ENCODE assay signal across 8 cellular contexts in the genomic region with DNA sequence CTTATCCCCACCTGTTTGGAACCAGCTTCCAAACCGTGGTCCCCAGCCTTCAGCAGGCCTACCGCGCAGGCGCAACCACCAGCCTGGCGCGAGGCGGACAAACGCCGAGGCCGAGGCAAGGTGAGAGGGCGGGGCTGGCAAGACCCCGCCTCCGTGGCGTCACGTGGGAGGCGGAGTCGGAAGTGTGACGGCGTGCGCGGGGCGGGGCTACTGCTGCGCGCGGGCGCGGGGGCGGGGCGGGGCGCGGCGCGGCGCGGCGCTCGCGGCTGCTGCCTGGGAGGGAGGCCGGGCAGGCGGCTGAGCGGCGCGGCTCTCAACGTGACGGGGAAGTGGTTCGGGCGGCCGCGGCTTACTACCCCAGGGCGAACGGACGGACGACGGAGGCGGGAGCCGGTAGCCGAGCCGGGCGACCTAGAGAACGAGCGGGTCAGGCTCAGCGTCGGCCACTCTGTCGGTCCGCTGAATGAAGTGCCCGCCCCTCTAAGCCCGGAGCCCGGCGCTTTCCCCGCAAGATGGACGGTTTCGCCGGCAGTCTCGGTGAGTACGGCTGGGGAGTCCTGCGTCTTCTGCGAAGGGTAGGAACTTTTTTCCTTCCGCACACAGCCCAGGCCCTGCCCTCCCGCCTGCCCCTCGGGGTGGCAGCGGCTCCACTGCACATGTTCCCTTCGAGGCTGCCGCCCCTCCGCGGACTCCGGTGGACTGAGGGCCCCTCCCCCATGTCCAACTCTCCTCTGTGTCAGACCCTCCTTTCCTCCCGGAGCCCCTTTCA. TPM values are rescaled to one million over a fixed set of nuclear protein-coding genes. Genes with fewer than 3 reads are reported as not detected.
A peak's percentile ranks its signal among the peaks of the same experiment; 100 is the strongest.
DNase-seq lines count a peak whose midpoint lies in the region; ATAC-seq and TF ChIP-seq lines count a peak whose summit lies in the region.

A gene with protein sequence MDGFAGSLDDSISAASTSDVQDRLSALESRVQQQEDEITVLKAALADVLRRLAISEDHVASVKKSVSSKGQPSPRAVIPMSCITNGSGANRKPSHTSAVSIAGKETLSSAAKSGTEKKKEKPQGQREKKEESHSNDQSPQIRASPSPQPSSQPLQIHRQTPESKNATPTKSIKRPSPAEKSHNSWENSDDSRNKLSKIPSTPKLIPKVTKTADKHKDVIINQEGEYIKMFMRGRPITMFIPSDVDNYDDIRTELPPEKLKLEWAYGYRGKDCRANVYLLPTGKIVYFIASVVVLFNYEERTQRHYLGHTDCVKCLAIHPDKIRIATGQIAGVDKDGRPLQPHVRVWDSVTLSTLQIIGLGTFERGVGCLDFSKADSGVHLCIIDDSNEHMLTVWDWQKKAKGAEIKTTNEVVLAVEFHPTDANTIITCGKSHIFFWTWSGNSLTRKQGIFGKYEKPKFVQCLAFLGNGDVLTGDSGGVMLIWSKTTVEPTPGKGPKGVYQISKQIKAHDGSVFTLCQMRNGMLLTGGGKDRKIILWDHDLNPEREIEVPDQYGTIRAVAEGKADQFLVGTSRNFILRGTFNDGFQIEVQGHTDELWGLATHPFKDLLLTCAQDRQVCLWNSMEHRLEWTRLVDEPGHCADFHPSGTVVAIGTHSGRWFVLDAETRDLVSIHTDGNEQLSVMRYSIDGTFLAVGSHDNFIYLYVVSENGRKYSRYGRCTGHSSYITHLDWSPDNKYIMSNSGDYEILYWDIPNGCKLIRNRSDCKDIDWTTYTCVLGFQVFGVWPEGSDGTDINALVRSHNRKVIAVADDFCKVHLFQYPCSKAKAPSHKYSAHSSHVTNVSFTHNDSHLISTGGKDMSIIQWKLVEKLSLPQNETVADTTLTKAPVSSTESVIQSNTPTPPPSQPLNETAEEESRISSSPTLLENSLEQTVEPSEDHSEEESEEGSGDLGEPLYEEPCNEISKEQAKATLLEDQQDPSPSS (plus strand): TSS at position 254 of the 769 bp plus-strand sequence. CDS start 259 bp downstream, at position 513.

- H3K36me3 Mint-ChIP-seq in activated T-cell treated with anti-CD3 and anti-CD28 coated beads, Interleukin-2, amount 50 U/mL, for 24 hours (ENCODE audit: low read depth), result peaks cover 8% of the 10 kb centered on the region

- peak; percentile 47 for DNase-seq in DMS114 treated with DMSO at 0.1 percent for 48 hours (lab: John Stamatoyannopoulos, UW; ENCODE audit: unreplicated experiment)
- DNase-seq in activated T-cell treated with anti-CD3 and anti-CD28 coated beads, Interleukin-2, amount 50 U/mL, for 24 hours, result peak; percentile 98
- peak; percentile 87 to 89 for DNase-seq in stimulated activated CD8-positive, alpha-beta memory T cell treated with anti-CD3 and anti-CD28 coated beads, Interleukin-7, amount 100 ng/mL, for 1 hour (ENCODE audit: low read depth in 2 of 2)

- H3K9me3 ChIP-seq in muscle layer of colon (ENCODE audit: low read length), result no peaks in the 10 kb centered on the region

- H3K4me3 Mint-ChIP-seq in activated T-cell treated with anti-CD3 and anti-CD28 coated beads, Interleukin-2, amount 50 U/mL, for 24 hours, result no peak within 1 kb of the TSS

- H3K9ac ChIP-seq in muscle layer of colon (ENCODE audit: low read length), result peak within 1 kb of the TSS; percentile 66

- H3K4me3 ChIP-seq in muscle layer of colon (ENCODE audit: low read depth in 1 of 2, low read length in 2 of 2), result peak within 1 kb of the TSS; percentile 82 to 85

- H3K27me3 Mint-ChIP-seq in activated T-cell treated with anti-CD3 and anti-CD28 coated beads, Interleukin-2, amount 50 U/mL, for 24 hours, result no peaks in the 10 kb centered on the region

- H3K27ac ChIP-seq in muscle layer of colon (ENCODE audit: low read depth, low read length), result peak within 1 kb of the TSS; percentile 76

- H3K27ac Mint-ChIP-seq in activated T-cell treated with anti-CD3 and anti-CD28 coated beads, Interleukin-2, amount 50 U/mL, for 24 hours, result no peak within 1 kb of the TSS

- TF ChIP-seq EP300 in Ishikawa (IDR thresholded peaks at IDR 0.05; ENCODE audit: borderline replicate concordance), result no peak

- no peaks in the 10 kb centered on the region for H3K27me3 ChIP-seq in muscle layer of colon (ENCODE audit: control insufficient read depth in 1 of 2, insufficient read depth in 2 of 2, low read length in 2 of 2)

- no peak; the same call in 1 of the 2 replicates for TF ChIP-seq RAD21 in Ishikawa (IDR thresholded peaks at IDR 0.05; ENCODE audit: low read depth)

- H3K4me1 Mint-ChIP-seq in activated T-cell treated with anti-CD3 and anti-CD28 coated beads, Interleukin-2, amount 50 U/mL, for 24 hours (ENCODE audit: low read depth), result peaks cover 27% of the 10 kb centered on the region

- peaks cover 25% of the 10 kb centered on the region for H3K4me1 ChIP-seq in muscle layer of colon (ENCODE audit: insufficient read depth, low read length)

- H3K36me3 ChIP-seq in muscle layer of colon (ENCODE audit: insufficient read depth, low read length), result no peaks in the 10 kb centered on the region

- no peaks in the 10 kb centered on the region for H3K9me3 Mint-ChIP-seq in activated T-cell treated with anti-CD3 and anti-CD28 coated beads, Interleukin-2, amount 50 U/mL, for 24 hours

- ATAC-seq in GM21576 (IDR thresholded peaks at IDR 0.05; ENCODE audit: unreplicated experiment), result peak; percentile 67
- peak; percentile 99 for ATAC-seq in esophagus mucosa

TF ChIP-seq in Ishikawa, 13 proteins besides CTCF, POLR2A, EP300 and RAD21 (continues in another document):
- TF ChIP-seq CREB1 (IDR thresholded peaks at IDR 0.05; ENCODE audit: low read depth) (no peak), TCF12 (IDR thresholded peaks at IDR 0.05; ENCODE audit: low read depth) (no peak; the same call in 1 of the 2 replicates), EGR1 (IDR thresholded peaks at IDR 0.05) (peak; percentile 11; the same call in 1 of the 2 replicates), TAF1 (IDR thresholded peaks at IDR 0.05; ENCODE audit: low read depth) (0 out of 2 replicates have a peak, but pooled peaks have one; percentile 55), NFIC (IDR thresholded peaks at IDR 0.05) (no peak)
- TF ChIP-seq, protein P1, sequence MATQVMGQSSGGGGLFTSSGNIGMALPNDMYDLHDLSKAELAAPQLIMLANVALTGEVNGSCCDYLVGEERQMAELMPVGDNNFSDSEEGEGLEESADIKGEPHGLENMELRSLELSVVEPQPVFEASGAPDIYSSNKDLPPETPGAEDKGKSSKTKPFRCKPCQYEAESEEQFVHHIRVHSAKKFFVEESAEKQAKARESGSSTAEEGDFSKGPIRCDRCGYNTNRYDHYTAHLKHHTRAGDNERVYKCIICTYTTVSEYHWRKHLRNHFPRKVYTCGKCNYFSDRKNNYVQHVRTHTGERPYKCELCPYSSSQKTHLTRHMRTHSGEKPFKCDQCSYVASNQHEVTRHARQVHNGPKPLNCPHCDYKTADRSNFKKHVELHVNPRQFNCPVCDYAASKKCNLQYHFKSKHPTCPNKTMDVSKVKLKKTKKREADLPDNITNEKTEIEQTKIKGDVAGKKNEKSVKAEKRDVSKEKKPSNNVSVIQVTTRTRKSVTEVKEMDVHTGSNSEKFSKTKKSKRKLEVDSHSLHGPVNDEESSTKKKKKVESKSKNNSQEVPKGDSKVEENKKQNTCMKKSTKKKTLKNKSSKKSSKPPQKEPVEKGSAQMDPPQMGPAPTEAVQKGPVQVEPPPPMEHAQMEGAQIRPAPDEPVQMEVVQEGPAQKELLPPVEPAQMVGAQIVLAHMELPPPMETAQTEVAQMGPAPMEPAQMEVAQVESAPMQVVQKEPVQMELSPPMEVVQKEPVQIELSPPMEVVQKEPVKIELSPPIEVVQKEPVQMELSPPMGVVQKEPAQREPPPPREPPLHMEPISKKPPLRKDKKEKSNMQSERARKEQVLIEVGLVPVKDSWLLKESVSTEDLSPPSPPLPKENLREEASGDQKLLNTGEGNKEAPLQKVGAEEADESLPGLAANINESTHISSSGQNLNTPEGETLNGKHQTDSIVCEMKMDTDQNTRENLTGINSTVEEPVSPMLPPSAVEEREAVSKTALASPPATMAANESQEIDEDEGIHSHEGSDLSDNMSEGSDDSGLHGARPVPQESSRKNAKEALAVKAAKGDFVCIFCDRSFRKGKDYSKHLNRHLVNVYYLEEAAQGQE (IDR thresholded peaks at IDR 0.05; ENCODE audit: low read depth), result no peak

TF ChIP-seq in PFSK-1, 5 proteins besides CTCF, POLR2A, EP300 and RAD21:
- TF ChIP-seq TAF1 (IDR thresholded peaks at IDR 0.05; ENCODE audit: borderline replicate concordance, insufficient read depth, low read length), result 0 out of 2 replicates have a peak, but pooled peaks have one; percentile 60
- TF ChIP-seq, protein P1 (IDR thresholded peaks at IDR 0.05; ENCODE audit: insufficient read depth in 1 of 2, low read depth in 2 of 2, low read length in 2 of 2), result no peak
- 0 out of 2 replicates have a peak, but pooled peaks have one; percentile 52 for TF ChIP-seq SIN3A (IDR thresholded peaks at IDR 0.05; ENCODE audit: borderline replicate concordance, insufficient read depth, low read length)
- TF ChIP-seq POLR2AphosphoS5 (IDR thresholded peaks at IDR 0.05; ENCODE audit: low read depth, low read length), result peak; percentile 60
- TF ChIP-seq FOXP2 (optimal IDR thresholded peaks at IDR 0.05; ENCODE audit: borderline replicate concordance, extremely low read depth, extremely low read length, insufficient read depth), result peak; percentile 96

RNA-seq across cellular contexts. Expression of the gene that starts here (rescaled TPM):
- polyA plus RNA-seq in PFSK-1 (2012; ENCODE audit: insufficient read length, low read depth), result 14.0 TPM
- 28.5 TPM for total RNA-seq in esophagus mucosa

Comparison
In these comparisons a context has a peak if more than half of its experiments do, and no peak if none do; other contexts are left out.
1. Peak in every context shown above with its lines: DNase-seq, ATAC-seq, H3K4me3 ChIP-seq and H3K27ac ChIP-seq.
2. DNase-seq: peak in every context shown above with its lines; median percentile 98 in activated T-cell treated with anti-CD3 and anti-CD28 coated beads, Interleukin-2, amount 50 U/mL, for 24 hours; 88 in stimulated activated CD8-positive, alpha-beta memory T cell treated with anti-CD3 and anti-CD28 coated beads, Interleukin-7, amount 100 ng/mL, for 1 hour; 47 in DMS114 treated with DMSO at 0.1 percent for 48 hours.